In genomic region chr17:3738562-3739295, GRCh38 we compare ENCODE assay signal across 9 cellular contexts. TPM values are rescaled to one million over a fixed set of nuclear protein-coding genes. Genes with fewer than 3 reads are reported as not detected.
DNase-seq lines count a peak whose midpoint lies in the region; ATAC-seq and TF ChIP-seq lines count a peak whose summit lies in the region.
"Had no signal": no experiment of that assay in that cellular context is flagged by ENCODE, and none has a peak within 500 bp of the region (broad histone marks: within the 10 kb centered on the region; RNA-seq: fewer than 3 reads in every experiment).

No MANE protein-coding gene starts in this region.

- in situ Hi-C loops in GM13977 (cut with MboI; ENCODE audit: low pct_unique_long_range_greater_than_20kb, low sequenced_read_pairs, unreplicated experiment) = loop anchor here (5.0 to 10.0 kb wide), 2 partner anchors 54 to 84 kb away; no protein-coding TSS in a partner anchor

- H3K27ac ChIP-seq in BLaER1 = peak overlapping the region; percentile 18; the same call in 1 of the 2 replicates
- H3K27ac ChIP-seq in OCI-LY1 (ENCODE audit: low read depth, low read length, poor library complexity, severe bottlenecking) = no peak overlapping the region
- H3K27ac ChIP-seq in adrenal gland = no peak overlapping the region
- H3K27ac ChIP-seq: thoracic aorta had no signal

- TF ChIP-seq CTCF in OCI-LY1 (IDR thresholded peaks at IDR 0.05; ENCODE audit: low read length) = no peak
- no peak for TF ChIP-seq CTCF in adrenal gland (IDR thresholded peaks at IDR 0.05)
- TF ChIP-seq CTCF in GM13977 (IDR thresholded peaks at IDR 0.05; ENCODE audit: extremely low read depth, insufficient read depth, missing control alignments) = no peak

- peak; percentile 71 for DNase-seq in activated gamma-delta T cell treated with anti-CD3 and anti-CD28 coated beads, Interleukin-2, amount 50 U/mL, for 16 hours (ENCODE audit: low read depth)
- DNase-seq in left ventricle myocardium superior = no peak
- DNase-seq in stimulated activated CD4-positive, alpha-beta T cell treated with anti-CD3 and anti-CD28 coated beads, Interleukin-12 subunit alpha, Interleukin-12 subunit beta, amount 100 ng/mL, for 48 hours (ENCODE audit: low read depth in 2 of 3, low spot score in 1 of 3) = peak; percentile 44 to 61 (median 56)
- no peak for DNase-seq in adrenal gland
- no peak for DNase-seq in COLO829 (ENCODE audit: low spot score)
- no peak for DNase-seq in GM13977 (ENCODE audit: low spot score)

- H3K9ac ChIP-seq in BLaER1 (no peak overlapping the region), OCI-LY1 (ENCODE audit: low read length) (no peak overlapping the region)

- H4K20me1 ChIP-seq in BLaER1 (no peaks in the 10 kb centered on the region), OCI-LY1 (ENCODE audit: insufficient read depth, low read length) (no peaks in the 10 kb centered on the region)

- H3K36me3 ChIP-seq in BLaER1 (no peaks in the 10 kb centered on the region), OCI-LY1 (ENCODE audit: insufficient read depth, low read length) (no peaks in the 10 kb centered on the region), adrenal gland (replicated peaks in 1 of 2) (no peaks in the 10 kb centered on the region)
- H3K36me3 ChIP-seq: thoracic aorta had no signal

- H3K4me2 ChIP-seq in BLaER1 (peak overlapping the region; percentile 55), OCI-LY1 (ENCODE audit: low read length) (peak overlapping the region; percentile 42)

- H3K4me3 ChIP-seq in BLaER1 (no peak overlapping the region), OCI-LY1 (ENCODE audit: low read depth, low read length, poor library complexity, severe bottlenecking) (no peak overlapping the region), adrenal gland (no peak overlapping the region)

- H3K27me3 ChIP-seq in BLaER1 (no peaks in the 10 kb centered on the region), OCI-LY1 (ENCODE audit: insufficient read depth, low read length) (no peaks in the 10 kb centered on the region), adrenal gland (no peaks in the 10 kb centered on the region)

- H3F3A ChIP-seq in OCI-LY1 (ENCODE audit: insufficient read depth, low read length) = no peaks in the 10 kb centered on the region

- intact Hi-C loops in left ventricle myocardium superior (cut with micrococcal nuclease) (no loop called here), adrenal gland (cut with DNase I) (loop anchor here (10.0 kb wide), 1 partner anchor 106 kb away; the partner anchor contains the start of gene NCBP3 (in 2 of the 2))

- no peak overlapping the region for H2AFZ ChIP-seq in OCI-LY1 (ENCODE audit: low read length)

- H3K9me3 ChIP-seq in BLaER1 (peaks cover 13% of the 10 kb centered on the region; the same call in 1 of the 2 replicates), OCI-LY1 (ENCODE audit: low read length) (no peaks in the 10 kb centered on the region), adrenal gland (replicated peaks in 1 of 3) (no peaks in the 10 kb centered on the region)
- H3K9me3 ChIP-seq: thoracic aorta had no signal

- H3K4me1 ChIP-seq in BLaER1 (peaks cover 46% of the 10 kb centered on the region), OCI-LY1 (ENCODE audit: insufficient read depth, low read length, severe bottlenecking) (peaks cover 24% of the 10 kb centered on the region), adrenal gland (replicated peaks in 1 of 2) (no peaks in the 10 kb centered on the region)

- ATAC-seq in left ventricle myocardium superior = peak; percentile 61

- no peaks in the 10 kb centered on the region for H3K79me2 ChIP-seq in OCI-LY1 (ENCODE audit: insufficient read depth, low read length)

- 63 to 75% (median 72%) methylated on average over 15 to 16 of the region's 16 CpGs for WGBS in adrenal gland, 4 donors

- no peak for TF ChIP-seq POLR2A in adrenal gland (IDR thresholded peaks at IDR 0.05)

- no peaks in the 10 kb centered on the region for H3K9me2 ChIP-seq in OCI-LY1 (ENCODE audit: low read depth, low read length)

RNA-seq across cellular contexts. Expression of gene HASPIN, which starts 15.0 kb away (rescaled TPM):
- total RNA-seq in left ventricle myocardium superior (0.45 TPM), adrenal gland (1 to 10 TPM in 1 of 8 donors, under 1 TPM in 7; 0.14 to 1.2 (median 0.39) TPM)
- polyA plus RNA-seq in adrenal gland = under 1 TPM; 0.07 to 0.48 (median 0.08) TPM

RNA-seq across cellular contexts. Expression of gene P2RX5, which starts 42.8 kb away (rescaled TPM):
- total RNA-seq in left ventricle myocardium superior (16.4 TPM), adrenal gland (1 to 10 TPM in 5 of 8 donors, under 1 TPM in 3; 0.25 to 2.8 (median 1.2) TPM)
- polyA plus RNA-seq in adrenal gland = 1 to 10 TPM in 1 of 3 donors, under 1 TPM in 2; 0.59 to 2.0 (median 0.88) TPM

Comparison
In these comparisons a context has a peak if more than half of its experiments do, and no peak if none do; other contexts are left out.
1. DNase-seq: peak in activated gamma-delta T cell treated with anti-CD3 and anti-CD28 coated beads, Interleukin-2, amount 50 U/mL, for 16 hours (single experiment) and stimulated activated CD4-positive, alpha-beta T cell treated with anti-CD3 and anti-CD28 coated beads, Interleukin-12 subunit alpha, Interleukin-12 subunit beta, amount 100 ng/mL, for 48 hours (3 of 3); none in left ventricle myocardium superior (single experiment), adrenal gland (0 of 7), COLO829 (single experiment) and GM13977 (single experiment).